In the genomic region with DNA sequence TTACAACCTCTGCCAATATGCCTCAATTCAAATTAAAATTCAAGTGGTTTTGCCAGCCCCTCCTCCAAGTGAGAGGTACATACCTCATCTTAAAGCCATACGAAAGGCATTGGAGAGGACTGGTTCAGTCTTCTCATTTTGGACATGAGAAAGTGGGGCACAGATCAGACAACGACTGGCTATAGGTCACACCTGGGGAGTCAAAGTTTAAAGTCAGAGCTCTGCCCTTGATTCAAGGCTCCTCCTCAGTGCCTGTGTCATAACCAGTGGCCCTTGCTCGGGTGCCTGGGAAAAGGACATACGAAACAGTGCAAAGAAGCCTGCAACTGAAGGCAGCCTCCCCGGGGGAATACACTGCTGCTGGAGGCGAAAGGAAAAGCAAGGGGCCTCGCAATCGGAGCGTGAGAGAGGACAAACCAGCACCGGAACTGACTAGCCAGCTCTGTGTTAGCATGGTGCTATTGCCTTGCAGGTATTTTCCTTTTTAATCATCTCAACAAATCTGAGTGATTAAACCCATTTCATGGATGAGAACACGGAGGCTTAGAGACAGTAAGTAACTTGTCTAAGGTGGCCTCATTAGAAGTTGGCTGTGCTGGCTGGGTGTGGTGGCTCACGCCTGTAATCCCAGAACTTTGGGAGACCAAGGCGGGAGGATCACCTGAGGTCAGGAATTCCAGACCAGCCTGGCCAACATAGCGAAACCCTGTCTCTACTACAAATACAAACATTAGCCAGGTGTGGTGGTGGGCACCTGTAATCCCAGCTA, we compare ENCODE assay signal across 1 cellular context.
TF ChIP-seq lines count a peak whose summit lies in the region.

No MANE protein-coding gene starts in this region.

TF ChIP-seq in GM12878, 131 proteins besides CTCF, POLR2A, EP300 and RAD21 (continued from another document):
- TF ChIP-seq, protein P1, sequence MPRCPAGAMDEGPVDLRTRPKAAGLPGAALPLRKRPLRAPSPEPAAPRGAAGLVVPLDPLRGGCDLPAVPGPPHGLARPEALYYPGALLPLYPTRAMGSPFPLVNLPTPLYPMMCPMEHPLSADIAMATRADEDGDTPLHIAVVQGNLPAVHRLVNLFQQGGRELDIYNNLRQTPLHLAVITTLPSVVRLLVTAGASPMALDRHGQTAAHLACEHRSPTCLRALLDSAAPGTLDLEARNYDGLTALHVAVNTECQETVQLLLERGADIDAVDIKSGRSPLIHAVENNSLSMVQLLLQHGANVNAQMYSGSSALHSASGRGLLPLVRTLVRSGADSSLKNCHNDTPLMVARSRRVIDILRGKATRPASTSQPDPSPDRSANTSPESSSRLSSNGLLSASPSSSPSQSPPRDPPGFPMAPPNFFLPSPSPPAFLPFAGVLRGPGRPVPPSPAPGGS (IDR thresholded peaks at IDR 0.05; ENCODE audit: borderline replicate concordance, insufficient read depth, low read depth, low read length, poor library complexity, severe bottlenecking) = no peak
- TF ChIP-seq JUND (IDR thresholded peaks at IDR 0.05; ENCODE audit: low read depth, low read length) = no peak
